In genomic region chr5:92378961-92379611, GRCh38 we compare ENCODE assay signal across 19 cellular contexts.
A peak's percentile ranks its signal among the peaks of the same experiment; 100 is the strongest.
DNase-seq lines count a peak whose midpoint lies in the region; ATAC-seq, FAIRE-seq and TF ChIP-seq lines count a peak whose summit lies in the region.
"Had no signal": no experiment of that assay in that cellular context is flagged by ENCODE, and none has a peak within 500 bp of the region (broad histone marks: within the 10 kb centered on the region; RNA-seq: fewer than 3 reads in every experiment).

No MANE protein-coding gene starts in this region.

- FAIRE-seq in bronchial epithelial cell (lab: Jason Lieb, UNC): peak; percentile 64
- FAIRE-seq: pancreas had no signal

- no peak overlapping the region for H3K4me3 Mint-ChIP-seq in activated CD8-positive, alpha-beta T cell treated with anti-CD3 and anti-CD28 coated beads for 36 hours
- H3K4me3 Mint-ChIP-seq: activated T-helper 17 cell treated with anti-CD3 and anti-CD28 coated beads, Interleukin-2, amount 50 U/mL, for 72 hours; T-helper 17 cell had no signal

- intact Hi-C loops in Right ventricle myocardium superior (cut with DNase I) (no loop called here), cardiac septum (cut with DNase I) (no loop called here)
- intact Hi-C loops in activated CD8-positive, alpha-beta T cell treated with anti-CD3 and anti-CD28 coated beads for 36 hours (cut with micrococcal nuclease): no loop called here

- ATAC-seq in Right ventricle myocardium superior (ENCODE audit: poor library complexity) (peak; percentile 94), GM21423 (IDR thresholded peaks at IDR 0.05; ENCODE audit: unreplicated experiment) (no peak), GM21360 (IDR thresholded peaks at IDR 0.05; ENCODE audit: unreplicated experiment) (no peak)
- no peak for ATAC-seq in activated CD8-positive, alpha-beta T cell treated with anti-CD3 and anti-CD28 coated beads for 36 hours
- ATAC-seq: activated T-helper 17 cell treated with anti-CD3 and anti-CD28 coated beads, Interleukin-2, amount 50 U/mL, for 72 hours; pancreas; T-helper 17 cell had no signal

- CTCF ChIA-PET in activated CD8-positive, alpha-beta T cell treated with anti-CD3 and anti-CD28 coated beads for 36 hours (lab: Charles Lee): no interaction called here

- no peak overlapping the region for H3K27ac Mint-ChIP-seq in activated CD8-positive, alpha-beta T cell treated with anti-CD3 and anti-CD28 coated beads for 36 hours
- H3K27ac Mint-ChIP-seq: activated T-helper 17 cell treated with anti-CD3 and anti-CD28 coated beads, Interleukin-2, amount 50 U/mL, for 72 hours; T-helper 17 cell had no signal

- no peak overlapping the region for H3K4me3 ChIP-seq in bronchial epithelial cell (ENCODE audit: low read depth, low read length)
- H3K4me3 ChIP-seq: pancreas, PC-9, tibial artery had no signal

- no peaks in the 10 kb centered on the region for H3K9me3 Mint-ChIP-seq in activated CD8-positive, alpha-beta T cell treated with anti-CD3 and anti-CD28 coated beads for 36 hours
- H3K9me3 Mint-ChIP-seq: activated T-helper 17 cell treated with anti-CD3 and anti-CD28 coated beads, Interleukin-2, amount 50 U/mL, for 72 hours had no signal

- H3K4me1 Mint-ChIP-seq in activated CD8-positive, alpha-beta T cell treated with anti-CD3 and anti-CD28 coated beads for 36 hours (ENCODE audit: low read depth): no peaks in the 10 kb centered on the region
- H3K4me1 Mint-ChIP-seq: activated T-helper 17 cell treated with anti-CD3 and anti-CD28 coated beads, Interleukin-2, amount 50 U/mL, for 72 hours; T-helper 17 cell had no signal

- no peak for TF ChIP-seq CTCF in bronchial epithelial cell (IDR thresholded peaks at IDR 0.05; ENCODE audit: insufficient read depth, low read length, severe bottlenecking)
- no peak for TF ChIP-seq CTCF in activated CD8-positive, alpha-beta T cell treated with anti-CD3 and anti-CD28 coated beads for 36 hours (IDR thresholded peaks at IDR 0.05)

- H3K36me3 Mint-ChIP-seq in activated CD8-positive, alpha-beta T cell treated with anti-CD3 and anti-CD28 coated beads for 36 hours (ENCODE audit: low read depth): no peaks in the 10 kb centered on the region

- no peaks in the 10 kb centered on the region for H3K27me3 ChIP-seq in bronchial epithelial cell (ENCODE audit: control insufficient read depth, insufficient read depth, low read length)
- H3K27me3 ChIP-seq: pancreas, tibial artery had no signal

- POLR2A ChIA-PET in activated CD8-positive, alpha-beta T cell treated with anti-CD3 and anti-CD28 coated beads for 36 hours (lab: Charles Lee): interaction anchor here (0.6 kb wide), 1 partner anchor 22 kb away, joined by 3 read pairs; no protein-coding TSS in a partner anchor

- no peaks in the 10 kb centered on the region for H3K36me3 ChIP-seq in bronchial epithelial cell (ENCODE audit: control insufficient read depth, insufficient read depth, low read length)
- H3K36me3 ChIP-seq: pancreas, tibial artery had no signal

- DNase-seq in Right ventricle myocardium superior: peak; percentile 47
- DNase-seq in cardiac septum (ENCODE audit: low spot score): no peak
- DNase-seq in bronchial epithelial cell (ENCODE audit: low read depth): peak; percentile 61
- peak; percentile 63 for DNase-seq in islet precursor cell
- no peak for DNase-seq in NCI-H146 (lab: John Stamatoyannopoulos, UW)
- DNase-seq in activated CD8-positive, alpha-beta T cell treated with anti-CD3 and anti-CD28 coated beads for 36 hours: no peak
- DNase-seq: activated CD4-positive, alpha-beta T cell treated with anti-CD3 and anti-CD28 coated beads, Interleukin-2, amount 50 U/mL, for 1 hour; anterior cingulate cortex; Caco-2; head of caudate nucleus; NCI-H1092; pancreas; PC-9; stimulated activated CD4-positive, alpha-beta T cell treated with anti-CD3 and anti-CD28 coated beads, Interleukin-15, amount 100 ng/mL, for 24 hours; T-helper 17 cell; tibial artery had no signal

- H3K27me3 Mint-ChIP-seq in activated CD8-positive, alpha-beta T cell treated with anti-CD3 and anti-CD28 coated beads for 36 hours: no peaks in the 10 kb centered on the region
- H3K27me3 Mint-ChIP-seq: activated T-helper 17 cell treated with anti-CD3 and anti-CD28 coated beads, Interleukin-2, amount 50 U/mL, for 72 hours; T-helper 17 cell had no signal

Comparison
In these comparisons a context has a peak if more than half of its experiments do, and no peak if none do; other contexts are left out.
1. DNase-seq: peak in Right ventricle myocardium superior (single experiment), bronchial epithelial cell (single experiment) and islet precursor cell (single experiment); none in cardiac septum (single experiment), NCI-H146 (single experiment) and activated CD8-positive, alpha-beta T cell treated with anti-CD3 and anti-CD28 coated beads for 36 hours (single experiment).